ENCODE assay signal across 1 cellular context in genomic region chr6:37819177-37819801, GRCh38.
TF ChIP-seq lines count a peak whose summit lies in the region.

A gene with protein sequence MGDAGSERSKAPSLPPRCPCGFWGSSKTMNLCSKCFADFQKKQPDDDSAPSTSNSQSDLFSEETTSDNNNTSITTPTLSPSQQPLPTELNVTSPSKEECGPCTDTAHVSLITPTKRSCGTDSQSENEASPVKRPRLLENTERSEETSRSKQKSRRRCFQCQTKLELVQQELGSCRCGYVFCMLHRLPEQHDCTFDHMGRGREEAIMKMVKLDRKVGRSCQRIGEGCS (plus strand): TSS chr6:37819727. CDS start chr6:37819946, 219 bp downstream.

TF ChIP-seq in HepG2, 621 proteins besides CTCF, POLR2A, EP300 and RAD21 (continued from another document and continues in another):
- TF ChIP-seq, protein P1, sequence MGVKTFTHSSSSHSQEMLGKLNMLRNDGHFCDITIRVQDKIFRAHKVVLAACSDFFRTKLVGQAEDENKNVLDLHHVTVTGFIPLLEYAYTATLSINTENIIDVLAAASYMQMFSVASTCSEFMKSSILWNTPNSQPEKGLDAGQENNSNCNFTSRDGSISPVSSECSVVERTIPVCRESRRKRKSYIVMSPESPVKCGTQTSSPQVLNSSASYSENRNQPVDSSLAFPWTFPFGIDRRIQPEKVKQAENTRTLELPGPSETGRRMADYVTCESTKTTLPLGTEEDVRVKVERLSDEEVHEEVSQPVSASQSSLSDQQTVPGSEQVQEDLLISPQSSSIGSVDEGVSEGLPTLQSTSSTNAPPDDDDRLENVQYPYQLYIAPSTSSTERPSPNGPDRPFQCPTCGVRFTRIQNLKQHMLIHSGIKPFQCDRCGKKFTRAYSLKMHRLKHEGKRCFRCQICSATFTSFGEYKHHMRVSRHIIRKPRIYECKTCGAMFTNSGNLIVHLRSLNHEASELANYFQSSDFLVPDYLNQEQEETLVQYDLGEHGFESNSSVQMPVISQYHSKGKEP (CRISPR knock-in tag; IDR thresholded peaks at IDR 0.05) = 0 out of 2 replicates have a peak, but pooled peaks have one; percentile 71
- TF ChIP-seq SIX4 (CRISPR knock-in tag; IDR thresholded peaks at IDR 0.05) = peak; percentile 35; the same call in 1 of the 2 replicates
- no peak for TF ChIP-seq ZNF354B (CRISPR knock-in tag; IDR thresholded peaks at IDR 0.05)
- TF ChIP-seq, protein P2, sequence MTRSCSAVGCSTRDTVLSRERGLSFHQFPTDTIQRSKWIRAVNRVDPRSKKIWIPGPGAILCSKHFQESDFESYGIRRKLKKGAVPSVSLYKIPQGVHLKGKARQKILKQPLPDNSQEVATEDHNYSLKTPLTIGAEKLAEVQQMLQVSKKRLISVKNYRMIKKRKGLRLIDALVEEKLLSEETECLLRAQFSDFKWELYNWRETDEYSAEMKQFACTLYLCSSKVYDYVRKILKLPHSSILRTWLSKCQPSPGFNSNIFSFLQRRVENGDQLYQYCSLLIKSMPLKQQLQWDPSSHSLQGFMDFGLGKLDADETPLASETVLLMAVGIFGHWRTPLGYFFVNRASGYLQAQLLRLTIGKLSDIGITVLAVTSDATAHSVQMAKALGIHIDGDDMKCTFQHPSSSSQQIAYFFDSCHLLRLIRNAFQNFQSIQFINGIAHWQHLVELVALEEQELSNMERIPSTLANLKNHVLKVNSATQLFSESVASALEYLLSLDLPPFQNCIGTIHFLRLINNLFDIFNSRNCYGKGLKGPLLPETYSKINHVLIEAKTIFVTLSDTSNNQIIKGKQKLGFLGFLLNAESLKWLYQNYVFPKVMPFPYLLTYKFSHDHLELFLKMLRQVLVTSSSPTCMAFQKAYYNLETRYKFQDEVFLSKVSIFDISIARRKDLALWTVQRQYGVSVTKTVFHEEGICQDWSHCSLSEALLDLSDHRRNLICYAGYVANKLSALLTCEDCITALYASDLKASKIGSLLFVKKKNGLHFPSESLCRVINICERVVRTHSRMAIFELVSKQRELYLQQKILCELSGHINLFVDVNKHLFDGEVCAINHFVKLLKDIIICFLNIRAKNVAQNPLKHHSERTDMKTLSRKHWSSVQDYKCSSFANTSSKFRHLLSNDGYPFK (CRISPR knock-in tag; IDR thresholded peaks at IDR 0.05; ENCODE audit: borderline replicate concordance) = peak; percentile 87
- no peak for TF ChIP-seq NFE2L2 (IDR thresholded peaks at IDR 0.05; ENCODE audit: low read length)
- TF ChIP-seq PPARG (CRISPR knock-in tag; conservative IDR thresholded peaks at IDR 0.05) = 0 out of 2 replicates have a peak, but pooled peaks have one; percentile 57
- TF ChIP-seq ELF4 (CRISPR knock-in tag; IDR thresholded peaks at IDR 0.05; ENCODE audit: borderline replicate concordance) = peak; percentile 85
- TF ChIP-seq GATAD1 (CRISPR knock-in tag; IDR thresholded peaks at IDR 0.05) = peak; percentile 78; the same call in 1 of the 2 replicates
- TF ChIP-seq SALL1 (CRISPR knock-in tag; IDR thresholded peaks at IDR 0.05) = peak; percentile 75
- TF ChIP-seq HNF4G (IDR thresholded peaks at IDR 0.05; ENCODE audit: borderline replicate concordance, low read depth, low read length) = peak; percentile 17
- TF ChIP-seq HNF4G (CRISPR knock-in tag; IDR thresholded peaks at IDR 0.05; ENCODE audit: borderline replicate concordance, low read depth) = peak; percentile 53
- TF ChIP-seq ARID4A (CRISPR knock-in tag; IDR thresholded peaks at IDR 0.05; ENCODE audit: borderline replicate concordance) = peak; percentile 86
- TF ChIP-seq, protein P3, sequence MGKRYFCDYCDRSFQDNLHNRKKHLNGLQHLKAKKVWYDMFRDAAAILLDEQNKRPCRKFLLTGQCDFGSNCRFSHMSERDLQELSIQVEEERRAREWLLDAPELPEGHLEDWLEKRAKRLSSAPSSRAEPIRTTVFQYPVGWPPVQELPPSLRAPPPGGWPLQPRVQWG (CRISPR knock-in tag; IDR thresholded peaks at IDR 0.05; ENCODE audit: borderline replicate concordance, low read depth) = no peak
- peak; percentile 87; the same call in 1 of the 2 replicates for TF ChIP-seq TSC22D2 (CRISPR knock-in tag; IDR thresholded peaks at IDR 0.05; ENCODE audit: borderline replicate concordance)
- peak; percentile 74 for TF ChIP-seq POGZ (CRISPR knock-in tag; IDR thresholded peaks at IDR 0.05)
- TF ChIP-seq ZNF816 (CRISPR knock-in tag; IDR thresholded peaks at IDR 0.05; ENCODE audit: borderline replicate concordance) = peak; percentile 64; the same call in 1 of the 2 replicates
- TF ChIP-seq, protein P4, sequence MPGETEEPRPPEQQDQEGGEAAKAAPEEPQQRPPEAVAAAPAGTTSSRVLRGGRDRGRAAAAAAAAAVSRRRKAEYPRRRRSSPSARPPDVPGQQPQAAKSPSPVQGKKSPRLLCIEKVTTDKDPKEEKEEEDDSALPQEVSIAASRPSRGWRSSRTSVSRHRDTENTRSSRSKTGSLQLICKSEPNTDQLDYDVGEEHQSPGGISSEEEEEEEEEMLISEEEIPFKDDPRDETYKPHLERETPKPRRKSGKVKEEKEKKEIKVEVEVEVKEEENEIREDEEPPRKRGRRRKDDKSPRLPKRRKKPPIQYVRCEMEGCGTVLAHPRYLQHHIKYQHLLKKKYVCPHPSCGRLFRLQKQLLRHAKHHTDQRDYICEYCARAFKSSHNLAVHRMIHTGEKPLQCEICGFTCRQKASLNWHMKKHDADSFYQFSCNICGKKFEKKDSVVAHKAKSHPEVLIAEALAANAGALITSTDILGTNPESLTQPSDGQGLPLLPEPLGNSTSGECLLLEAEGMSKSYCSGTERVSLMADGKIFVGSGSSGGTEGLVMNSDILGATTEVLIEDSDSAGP (CRISPR knock-in tag; IDR thresholded peaks at IDR 0.05; ENCODE audit: borderline replicate concordance) = peak; percentile 99
- no peak; the same call in 1 of the 2 replicates for TF ChIP-seq KLF15 (CRISPR knock-in tag; IDR thresholded peaks at IDR 0.05; ENCODE audit: borderline replicate concordance)
- no peak for TF ChIP-seq SRSF4 (IDR thresholded peaks at IDR 0.05; ENCODE audit: low read depth, low read length, poor library complexity, severe bottlenecking)
- no peak for TF ChIP-seq PCBP2 (optimal IDR thresholded peaks at IDR 0.05; ENCODE audit: low read depth, low read length, poor library complexity, severe bottlenecking)
- 0 out of 4 replicates have a peak, but pooled peaks of 1 of the 2 experiments have one; percentile 6 for TF ChIP-seq REST (IDR thresholded peaks at IDR 0.05; ENCODE audit: borderline replicate concordance in 1 of 2, low read depth in 1 of 2, low read length in 2 of 2)
- TF ChIP-seq ZNF446 (CRISPR knock-in tag; IDR thresholded peaks at IDR 0.05) = 0 out of 2 replicates have a peak, but pooled peaks have one; percentile 19
- TF ChIP-seq ZNF710 (CRISPR knock-in tag; IDR thresholded peaks at IDR 0.05; ENCODE audit: borderline replicate concordance) = peak; percentile 66; the same call in 1 of the 2 replicates
- no peak for TF ChIP-seq SIN3B (IDR thresholded peaks at IDR 0.05; ENCODE audit: low read length)
- 0 out of 2 replicates have a peak, but pooled peaks have one; percentile 37 for TF ChIP-seq ZMAT3 (CRISPR knock-in tag; conservative IDR thresholded peaks at IDR 0.05)
- peak; percentile 80 for TF ChIP-seq SALL2 (CRISPR knock-in tag; IDR thresholded peaks at IDR 0.05)
- TF ChIP-seq ZSCAN9 (CRISPR knock-in tag; IDR thresholded peaks at IDR 0.05; ENCODE audit: borderline replicate concordance) = peak; percentile 13; the same call in 1 of the 2 replicates
- TF ChIP-seq DZIP1 (CRISPR knock-in tag; IDR thresholded peaks at IDR 0.05) = peak; percentile 83; the same call in 1 of the 2 replicates
- TF ChIP-seq ZNF558 (CRISPR knock-in tag; IDR thresholded peaks at IDR 0.05; ENCODE audit: borderline replicate concordance) = no peak; the same call in 1 of the 2 replicates
- TF ChIP-seq SMARCE1 (IDR thresholded peaks at IDR 0.05; ENCODE audit: borderline replicate concordance) = no peak
- peak; percentile 78 for TF ChIP-seq HOXA3 (CRISPR knock-in tag; IDR thresholded peaks at IDR 0.05)
